In the genomic region with DNA sequence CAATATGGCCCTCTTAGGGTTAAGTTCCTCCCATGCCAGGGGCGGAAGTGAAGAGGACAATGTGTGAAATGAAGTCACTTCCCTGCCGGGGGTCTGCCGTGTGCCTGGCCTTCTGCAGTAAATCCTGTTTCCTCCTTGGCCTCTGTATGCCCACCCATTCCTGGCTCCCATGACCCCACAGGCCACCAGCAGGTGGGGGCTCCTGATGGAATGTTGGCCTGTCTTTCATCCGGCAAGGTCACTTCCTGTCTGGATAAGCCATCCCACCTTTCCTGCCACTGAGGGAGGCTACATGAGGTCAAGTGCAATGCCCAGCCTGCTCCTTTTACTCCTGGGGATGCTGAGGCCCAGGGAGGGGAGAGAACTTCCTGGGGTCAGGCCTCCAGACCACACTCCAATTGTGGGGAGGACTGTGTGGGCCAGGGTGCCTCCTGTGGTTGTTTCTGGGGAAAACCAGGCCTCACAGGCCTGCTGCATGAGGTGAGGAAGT, we compare ENCODE assay signal across 1 cellular context.
TF ChIP-seq lines count a peak whose summit lies in the region.

No MANE protein-coding gene starts in this region.

TF ChIP-seq in GM12878, 131 proteins besides CTCF, POLR2A, EP300 and RAD21:
- TF ChIP-seq EED (IDR thresholded peaks at IDR 0.05; ENCODE audit: low read depth) (peak; percentile 50; the same call in 1 of the 2 replicates), CEBPB (IDR thresholded peaks at IDR 0.05; ENCODE audit: borderline replicate concordance in 1 of 2, low read depth in 2 of 2, low read length in 2 of 2) (no peak), EGR1 (IDR thresholded peaks at IDR 0.05; ENCODE audit: borderline replicate concordance in 1 of 2, low read depth in 2 of 2, low read length in 2 of 2) (no peak), RUNX3 (IDR thresholded peaks at IDR 0.05; ENCODE audit: low read length) (peak; percentile 53), IKZF1 (conservative IDR thresholded peaks at IDR 0.05) (peak; percentile 30; the same call in 1 of the 2 replicates), EZH2 (IDR thresholded peaks at IDR 0.05; ENCODE audit: borderline replicate concordance, control insufficient read depth, low read depth, low read length) (no peak), CBX3 (IDR thresholded peaks at IDR 0.05; ENCODE audit: borderline replicate concordance, low read depth) (no peak)
- TF ChIP-seq, protein P1, sequence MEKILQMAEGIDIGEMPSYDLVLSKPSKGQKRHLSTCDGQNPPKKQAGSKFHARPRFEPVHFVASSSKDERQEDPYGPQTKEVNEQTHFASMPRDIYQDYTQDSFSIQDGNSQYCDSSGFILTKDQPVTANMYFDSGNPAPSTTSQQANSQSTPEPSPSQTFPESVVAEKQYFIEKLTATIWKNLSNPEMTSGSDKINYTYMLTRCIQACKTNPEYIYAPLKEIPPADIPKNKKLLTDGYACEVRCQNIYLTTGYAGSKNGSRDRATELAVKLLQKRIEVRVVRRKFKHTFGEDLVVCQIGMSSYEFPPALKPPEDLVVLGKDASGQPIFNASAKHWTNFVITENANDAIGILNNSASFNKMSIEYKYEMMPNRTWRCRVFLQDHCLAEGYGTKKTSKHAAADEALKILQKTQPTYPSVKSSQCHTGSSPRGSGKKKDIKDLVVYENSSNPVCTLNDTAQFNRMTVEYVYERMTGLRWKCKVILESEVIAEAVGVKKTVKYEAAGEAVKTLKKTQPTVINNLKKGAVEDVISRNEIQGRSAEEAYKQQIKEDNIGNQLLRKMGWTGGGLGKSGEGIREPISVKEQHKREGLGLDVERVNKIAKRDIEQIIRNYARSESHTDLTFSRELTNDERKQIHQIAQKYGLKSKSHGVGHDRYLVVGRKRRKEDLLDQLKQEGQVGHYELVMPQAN (conservative IDR thresholded peaks at IDR 0.05): no peak
TF ChIP-seq in GM12878: peak in this region for 3.
